In the genomic region with DNA sequence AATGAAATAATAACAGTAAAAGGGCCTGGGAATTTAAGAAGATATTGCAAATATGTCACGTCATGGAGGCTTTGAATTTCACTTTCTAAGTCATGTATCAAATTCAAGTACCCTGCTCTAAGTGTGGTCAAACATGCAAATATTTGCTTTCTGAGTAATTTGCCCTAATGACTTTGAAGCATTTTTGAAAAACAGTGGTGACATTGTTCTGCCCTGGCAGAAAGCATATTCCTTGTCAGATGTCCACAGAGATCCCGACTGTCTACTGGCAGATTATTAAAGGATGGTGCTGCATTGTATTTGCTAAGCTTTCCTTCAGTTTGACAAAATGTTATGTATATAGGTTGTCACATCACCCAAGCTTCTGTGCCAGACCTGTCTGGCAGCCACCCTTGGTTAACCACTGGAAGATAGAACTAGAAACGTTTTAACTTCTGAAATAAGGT, we compare ENCODE assay signal across 8 cellular contexts.
A peak's percentile ranks its signal among the peaks of the same experiment; 100 is the strongest.
DNase-seq lines count a peak whose midpoint lies in the region; ATAC-seq and TF ChIP-seq lines count a peak whose summit lies in the region.

No MANE protein-coding gene starts in this region.

- no peak for ATAC-seq in activated CD8-positive, alpha-beta T cell treated with anti-CD3 and anti-CD28 coated beads for 36 hours

- H3K4me3 ChIP-seq in hepatocyte: no peak overlapping the region
- H3K4me3 ChIP-seq in endodermal cell (ENCODE audit: low read length): no peak overlapping the region

- CTCF ChIA-PET in activated CD8-positive, alpha-beta T cell treated with anti-CD3 and anti-CD28 coated beads for 36 hours (lab: Charles Lee): no interaction called here

- peaks cover 15% of the 10 kb centered on the region for H3K36me3 Mint-ChIP-seq in endodermal cell (ENCODE audit: low read depth)
- H3K36me3 Mint-ChIP-seq in activated CD8-positive, alpha-beta T cell treated with anti-CD3 and anti-CD28 coated beads for 36 hours (ENCODE audit: low read depth): no peaks in the 10 kb centered on the region

- H3K4me3 Mint-ChIP-seq in endodermal cell: no peak overlapping the region
- H3K4me3 Mint-ChIP-seq in activated CD8-positive, alpha-beta T cell treated with anti-CD3 and anti-CD28 coated beads for 36 hours: no peak overlapping the region

- no peak overlapping the region for H2AFZ ChIP-seq in hepatocyte

- peak overlapping the region; percentile 36 for H3K4me2 ChIP-seq in hepatocyte

- WGBS in hepatocyte (ENCODE audit: low lambda C conversion rate, missing lambda C conversion rate): 32% methylated on average over 3 of the region's 3 CpGs
- WGBS in endodermal cell (ENCODE audit: insufficient coverage in 1 of 2, insufficient read length in 1 of 2), 2 experiments: 65 to 74% methylated on average over 3 of the region's 3 CpGs

- H4K20me1 ChIP-seq in hepatocyte (ENCODE audit: insufficient read depth, poor library complexity, severe bottlenecking): no peaks in the 10 kb centered on the region

- H3K27me3 Mint-ChIP-seq in endodermal cell (ENCODE audit: insufficient read depth): no peaks in the 10 kb centered on the region
- H3K27me3 Mint-ChIP-seq in activated CD8-positive, alpha-beta T cell treated with anti-CD3 and anti-CD28 coated beads for 36 hours: peaks cover 1% of the 10 kb centered on the region

- H3K9me2 ChIP-seq in hepatocyte (replicated peaks; ENCODE audit: insufficient read depth): no peaks in the 10 kb centered on the region

- H3K9ac ChIP-seq in endodermal cell (ENCODE audit: extremely low read depth, low read length, poor library complexity, severe bottlenecking): no peak overlapping the region

- H3K4me1 Mint-ChIP-seq in endodermal cell: peaks cover 49% of the 10 kb centered on the region
- peaks cover 3% of the 10 kb centered on the region for H3K4me1 Mint-ChIP-seq in activated CD8-positive, alpha-beta T cell treated with anti-CD3 and anti-CD28 coated beads for 36 hours (ENCODE audit: low read depth)

- no peak overlapping the region for H3K27ac Mint-ChIP-seq in endodermal cell
- H3K27ac Mint-ChIP-seq in activated CD8-positive, alpha-beta T cell treated with anti-CD3 and anti-CD28 coated beads for 36 hours: no peak overlapping the region

- DNase-seq in Ammon's horn (ENCODE audit: low spot score): peak; percentile 51
- peak; percentile 59 for DNase-seq in HCEC 1CT
- DNase-seq in NCI-H2196 treated with DMSO at 0.1 percent for 48 hours (lab: John Stamatoyannopoulos, UW; ENCODE audit: unreplicated experiment): peak; percentile 58
- peak; percentile 9 for DNase-seq in hepatocyte (ENCODE audit: low spot score)
- no peak for DNase-seq in NCI-H128 (lab: John Stamatoyannopoulos, UW; ENCODE audit: unreplicated experiment)
- DNase-seq in endodermal cell: no peak
- no peak for DNase-seq in activated CD8-positive, alpha-beta T cell treated with anti-CD3 and anti-CD28 coated beads for 36 hours
- DNase-seq in stimulated activated CD8-positive, alpha-beta memory T cell treated with anti-CD3 and anti-CD28 coated beads, Interleukin-4, amount 100 ng/mL, for 48 hours: no peak

- TF ChIP-seq CTCF in hepatocyte (IDR thresholded peaks at IDR 0.05; ENCODE audit: poor library complexity) (no peak), endodermal cell (conservative IDR thresholded peaks at IDR 0.05) (no peak)
- no peak for TF ChIP-seq CTCF in activated CD8-positive, alpha-beta T cell treated with anti-CD3 and anti-CD28 coated beads for 36 hours (IDR thresholded peaks at IDR 0.05)

- no peaks in the 10 kb centered on the region for H3K36me3 ChIP-seq in hepatocyte (replicated peaks; ENCODE audit: insufficient read depth, low read depth)
- peaks cover 4% of the 10 kb centered on the region for H3K36me3 ChIP-seq in endodermal cell (ENCODE audit: control insufficient read depth, insufficient read depth, low read length)

- no peaks in the 10 kb centered on the region for H3K27me3 ChIP-seq in hepatocyte
- no peaks in the 10 kb centered on the region for H3K27me3 ChIP-seq in endodermal cell (ENCODE audit: control insufficient read depth, insufficient read depth, low read length, poor library complexity, severe bottlenecking)

- intact Hi-C loops in activated CD8-positive, alpha-beta T cell treated with anti-CD3 and anti-CD28 coated beads for 36 hours (cut with micrococcal nuclease): no loop called here

- H3K9me3 ChIP-seq in hepatocyte (ENCODE audit: low read depth): no peaks in the 10 kb centered on the region
- no peaks in the 10 kb centered on the region for H3K9me3 ChIP-seq in endodermal cell (ENCODE audit: control insufficient read depth, low read length)

- POLR2A ChIA-PET in activated CD8-positive, alpha-beta T cell treated with anti-CD3 and anti-CD28 coated beads for 36 hours (lab: Charles Lee): no interaction called here

- H3K79me2 ChIP-seq in hepatocyte: no peaks in the 10 kb centered on the region

- no peaks in the 10 kb centered on the region for H3K9me3 Mint-ChIP-seq in endodermal cell
- no peaks in the 10 kb centered on the region for H3K9me3 Mint-ChIP-seq in activated CD8-positive, alpha-beta T cell treated with anti-CD3 and anti-CD28 coated beads for 36 hours

- H3K4me1 ChIP-seq in hepatocyte (ENCODE audit: insufficient read depth) (peaks cover 12% of the 10 kb centered on the region), endodermal cell (ENCODE audit: control insufficient read depth, insufficient read depth, low read length) (peaks cover 8% of the 10 kb centered on the region)

- peak overlapping the region; percentile 36 for H3K27ac ChIP-seq in hepatocyte
- H3K27ac ChIP-seq in endodermal cell (ENCODE audit: low read depth, low read length): no peak overlapping the region

Comparison
In these comparisons a context has a peak if more than half of its experiments do, and no peak if none do; other contexts are left out.
1. DNase-seq: peak in Ammon's horn (single experiment), HCEC 1CT (single experiment), NCI-H2196 treated with DMSO at 0.1 percent for 48 hours (single experiment) and hepatocyte (single experiment); none in NCI-H128 (single experiment), endodermal cell (single experiment), activated CD8-positive, alpha-beta T cell treated with anti-CD3 and anti-CD28 coated beads for 36 hours (single experiment) and stimulated activated CD8-positive, alpha-beta memory T cell treated with anti-CD3 and anti-CD28 coated beads, Interleukin-4, amount 100 ng/mL, for 48 hours (single experiment).